In the genomic region with DNA sequence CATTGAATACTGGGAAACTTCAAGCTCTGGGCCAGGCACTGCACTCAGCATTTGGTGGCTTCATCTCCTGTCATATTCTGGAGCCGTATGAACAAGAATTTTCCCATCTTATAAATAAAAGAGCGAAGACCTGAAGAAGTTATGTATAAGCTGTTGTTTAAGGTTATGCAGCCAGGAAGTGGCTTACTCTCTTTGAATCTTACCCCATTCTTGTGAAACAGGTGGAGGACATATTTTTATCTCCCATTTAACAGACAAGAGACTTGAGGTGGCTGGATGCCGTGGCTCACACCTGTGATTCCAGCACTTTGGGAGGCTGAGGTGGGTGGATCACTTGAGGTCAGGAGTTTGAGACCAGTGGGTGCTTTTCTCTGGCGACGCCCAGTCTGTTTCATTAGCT, we compare ENCODE assay signal across 1 cellular context.
TF ChIP-seq lines count a peak whose summit lies in the region.

No MANE protein-coding gene starts in this region.

TF ChIP-seq in neural cell, 6 proteins besides CTCF, POLR2A, EP300 and RAD21 (continued from another document):
- TF ChIP-seq MXI1 (conservative IDR thresholded peaks at IDR 0.05; ENCODE audit: poor library complexity, severe bottlenecking): no peak
TF ChIP-seq in neural cell: peak in this region for 0.
